ENCODE assay signal across 10 cellular contexts in the genomic region with DNA sequence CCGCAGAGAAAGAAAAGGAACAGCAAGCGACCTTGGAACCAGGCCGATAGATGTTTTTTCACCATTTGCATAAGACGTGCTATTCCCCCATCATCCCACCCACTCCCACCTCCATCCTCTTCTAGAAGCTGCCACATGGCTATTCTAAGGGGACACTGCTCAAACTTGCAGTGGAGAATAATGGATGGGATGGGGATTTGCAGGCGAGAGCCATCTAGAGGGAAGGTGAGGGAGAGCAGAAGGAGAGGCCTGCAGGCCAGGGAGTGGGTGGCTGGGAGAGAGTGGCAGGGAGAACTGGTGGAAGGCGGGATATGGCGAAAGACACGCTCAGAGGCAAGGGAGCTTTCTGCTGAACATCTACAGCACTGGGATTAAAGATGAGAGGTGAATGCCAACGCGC.
DNase-seq lines count a peak whose midpoint lies in the region; ATAC-seq and TF ChIP-seq lines count a peak whose summit lies in the region.
"Had no signal": no experiment of that assay in that cellular context is flagged by ENCODE, and none has a peak within 500 bp of the region (broad histone marks: within the 10 kb centered on the region; RNA-seq: fewer than 3 reads in every experiment).

No MANE protein-coding gene starts in this region.

- DNase-seq in GM12865 (ENCODE audit: low read depth) (peak; percentile 11), NAMALWA (ENCODE audit: low spot score) (peak; percentile 19), T47D (ENCODE audit: low read depth in 1 of 2, low spot score in 1 of 2) (peak; percentile 17 to 57), right lobe of liver (no peak), cerebellar nuclear complex (lab: John Stamatoyannopoulos, UW) (no peak), cerebellum (ENCODE audit: low spot score) (no peak), ascending aorta (ENCODE audit: low spot score in 2 of 2) (no peak)
- DNase-seq: RPMI8226; stimulated activated naive B cell treated with anti-CD40 and anti-IgM and Interleukin-4, amounts not matched to agents 10 μg/mL and 1 μg/mL and 100 μg/mL, for 72 hours had no signal

- TF ChIP-seq CTCF in GM12865 (IDR thresholded peaks at IDR 0.05; ENCODE audit: insufficient read depth, low read depth, low read length, missing control alignments): peak; percentile 32
- peak; percentile 15 to 45 (median 26) for TF ChIP-seq CTCF in right lobe of liver (IDR thresholded peaks at IDR 0.05)
- TF ChIP-seq CTCF in ascending aorta (IDR thresholded peaks at IDR 0.05): no peak

- H3K4me3 ChIP-seq in GM12865 (ENCODE audit: low read depth, low read length) (no peak overlapping the region), right lobe of liver (no peak overlapping the region), ascending aorta (no peak overlapping the region)

- H3K27ac ChIP-seq in right lobe of liver (no peak overlapping the region), ascending aorta (no peak overlapping the region)

- in situ Hi-C loops in T47D (cut with HindIII; ENCODE audit: low pct_unique_long_range_greater_than_20kb, low sequenced_read_pairs): no loop called here

- no peak for TF ChIP-seq POLR2A in right lobe of liver (IDR thresholded peaks at IDR 0.05)

- ATAC-seq in right lobe of liver: peak; percentile 57 to 78 (median 74)
- ATAC-seq in HG03139 (IDR thresholded peaks at IDR 0.05; ENCODE audit: unreplicated experiment): no peak
- ATAC-seq: stimulated activated naive B cell treated with anti-CD40 and anti-IgM and Interleukin-4, amounts not matched to agents 10 μg/mL and 1 μg/mL and 100 μg/mL, for 72 hours had no signal

- intact Hi-C loops in right lobe of liver (cut with DNase I): no loop called here
- intact Hi-C loops in ascending aorta (cut with DNase I): no loop called here

- WGBS in right lobe of liver (ENCODE audit: insufficient coverage, low coverage, low lambda C conversion rate, missing lambda C conversion rate): 76% methylated on average over 10 of the region's 10 CpGs

- H3K9me3 ChIP-seq in right lobe of liver (no peaks in the 10 kb centered on the region), ascending aorta (no peaks in the 10 kb centered on the region)

- H3K27me3 ChIP-seq in right lobe of liver (no peaks in the 10 kb centered on the region), ascending aorta (no peaks in the 10 kb centered on the region)

- no peaks in the 10 kb centered on the region for H3K36me3 ChIP-seq in right lobe of liver
- no peaks in the 10 kb centered on the region for H3K36me3 ChIP-seq in ascending aorta

- no peaks in the 10 kb centered on the region for H3K4me1 ChIP-seq in right lobe of liver
- H3K4me1 ChIP-seq in ascending aorta: peaks cover 3 to 10% of the 10 kb centered on the region in 2 donors

Comparison
In these comparisons a context has a peak if more than half of its experiments do, and no peak if none do; other contexts are left out.
1. DNase-seq: peak in GM12865 (single experiment), NAMALWA (single experiment) and T47D (2 of 2); none in right lobe of liver (0 of 3), cerebellar nuclear complex (0 of 2), cerebellum (single experiment) and ascending aorta (0 of 2).
2. CTCF ChIP-seq: peak in GM12865 (single experiment) and right lobe of liver (4 of 4); none in ascending aorta (0 of 3).